In genomic region chr4:8442596-8443358, GRCh38 we compare ENCODE assay signal across 11 cellular contexts. TPM values are rescaled to one million over a fixed set of nuclear protein-coding genes. Genes with fewer than 3 reads are reported as not detected.
DNase-seq lines count a peak whose midpoint lies in the region; ATAC-seq and TF ChIP-seq lines count a peak whose summit lies in the region.
"Had no signal": no experiment of that assay in that cellular context is flagged by ENCODE, and none has a peak within 500 bp of the region (broad histone marks: within the 10 kb centered on the region; RNA-seq: fewer than 3 reads in every experiment).

No MANE protein-coding gene starts in this region.

- H3K4me3 Mint-ChIP-seq in activated naive CD8-positive, alpha-beta T cell treated with anti-CD3 and anti-CD28 coated beads, Interleukin-2, amount 50 U/mL, for 24 hours = peak overlapping the region; percentile 99

- H3K79me1 ChIP-seq in mesendoderm (ENCODE audit: low read length) = peaks cover 23% of the 10 kb centered on the region

- no peaks in the 10 kb centered on the region; the same call in 1 of the 2 replicates for H3K9me3 ChIP-seq in HAP-1
- H3K9me3 ChIP-seq: tibial artery had no signal

- no CpG with 5 or more reads among the region's 10 CpGs for WGBS in mesendoderm (ENCODE audit: extremely low coverage, insufficient coverage, low lambda C conversion rate)
- WGBS in lower leg skin, 2 donors = 78 to 80% methylated on average over 10 of the region's 10 CpGs

- peak overlapping the region; percentile 46 for H3K56ac ChIP-seq in mesendoderm (ENCODE audit: low read length)

- H3K27ac ChIP-seq in ACC112 (ENCODE audit: low read depth, low read length) = no peak overlapping the region
- no peak overlapping the region for H3K27ac ChIP-seq in mesendoderm (ENCODE audit: low read depth, low read length)
- H3K27ac ChIP-seq: HL-60, tibial artery had no signal

- H3K27me3 ChIP-seq in ACC112 (ENCODE audit: insufficient read depth, low read length) (no peaks in the 10 kb centered on the region), HAP-1 (ENCODE audit: low read depth) (no peaks in the 10 kb centered on the region), mesendoderm (ENCODE audit: insufficient read depth, low read length, poor library complexity) (no peaks in the 10 kb centered on the region)
- H3K27me3 ChIP-seq: tibial artery had no signal

- intact Hi-C loops in lower leg skin (cut with DNase I; ENCODE audit: low total_unique reads) = no loop called here

- no peak overlapping the region for H4K5ac ChIP-seq in mesendoderm (ENCODE audit: low read length)

- no peak for TF ChIP-seq CTCF in lower leg skin (IDR thresholded peaks at IDR 0.05)

- no peak overlapping the region for H2AK5ac ChIP-seq in mesendoderm (ENCODE audit: low read length)

- H3K36me3 ChIP-seq in ACC112 (ENCODE audit: insufficient read depth, low read length) = no peaks in the 10 kb centered on the region
- H3K36me3 ChIP-seq in HAP-1 (replicated peaks) = peaks cover 7% of the 10 kb centered on the region
- H3K36me3 ChIP-seq in mesendoderm (ENCODE audit: control insufficient read depth, insufficient read depth, low read length) = no peaks in the 10 kb centered on the region

- no peak overlapping the region for H3K23ac ChIP-seq in mesendoderm (ENCODE audit: low read length)

- H3K18ac ChIP-seq in mesendoderm (ENCODE audit: low read length) = no peak overlapping the region

- H3K9me3 Mint-ChIP-seq in activated naive CD8-positive, alpha-beta T cell treated with anti-CD3 and anti-CD28 coated beads, Interleukin-2, amount 50 U/mL, for 24 hours = no peaks in the 10 kb centered on the region

- H3K36me3 Mint-ChIP-seq in activated naive CD8-positive, alpha-beta T cell treated with anti-CD3 and anti-CD28 coated beads, Interleukin-2, amount 50 U/mL, for 24 hours (ENCODE audit: low read depth) = peaks cover 19% of the 10 kb centered on the region

- peaks cover 2% of the 10 kb centered on the region for H3K27me3 Mint-ChIP-seq in activated naive CD8-positive, alpha-beta T cell treated with anti-CD3 and anti-CD28 coated beads, Interleukin-2, amount 50 U/mL, for 24 hours

- peaks cover 65% of the 10 kb centered on the region for H3K4me1 Mint-ChIP-seq in activated naive CD8-positive, alpha-beta T cell treated with anti-CD3 and anti-CD28 coated beads, Interleukin-2, amount 50 U/mL, for 24 hours

- DNase-seq in HAP-1 (ENCODE audit: low spot score in 2 of 2) = no peak
- no peak for DNase-seq in activated naive CD8-positive, alpha-beta T cell treated with anti-CD3 and anti-CD28 coated beads, Interleukin-2, amount 50 U/mL, for 24 hours
- DNase-seq in mesendoderm = peak; percentile 70
- DNase-seq in lower leg skin (ENCODE audit: low spot score in 2 of 2) = no peak
- no peak for DNase-seq in KG1 (lab: John Stamatoyannopoulos, UW)
- DNase-seq in hepatic stellate cell (ENCODE audit: low spot score) = no peak
- DNase-seq: NCI-H2029 treated with DMSO at 0.1 percent for 48 hours, tibial artery had no signal

- H3K27ac Mint-ChIP-seq in activated naive CD8-positive, alpha-beta T cell treated with anti-CD3 and anti-CD28 coated beads, Interleukin-2, amount 50 U/mL, for 24 hours = no peak overlapping the region

- no peak overlapping the region for H2BK5ac ChIP-seq in mesendoderm (ENCODE audit: low read length)

- TF ChIP-seq POLR2A in lower leg skin (IDR thresholded peaks at IDR 0.05) = no peak

- H2BK15ac ChIP-seq in mesendoderm (replicated peaks; ENCODE audit: low read depth) = no peak overlapping the region

- ATAC-seq in activated naive CD8-positive, alpha-beta T cell treated with anti-CD3 and anti-CD28 coated beads, Interleukin-2, amount 50 U/mL, for 24 hours = no peak
- ATAC-seq in GM21423 (IDR thresholded peaks at IDR 0.05; ENCODE audit: unreplicated experiment) = no peak

- no peak overlapping the region for H2BK120ac ChIP-seq in mesendoderm (ENCODE audit: low read depth, low read length)

- no peak overlapping the region for H2AFZ ChIP-seq in ACC112 (ENCODE audit: low read length, unreplicated experiment)

- peak overlapping the region; percentile 41 for H3K9ac ChIP-seq in mesendoderm (ENCODE audit: low read length)

- peak overlapping the region; percentile 11 for H3K4me2 ChIP-seq in mesendoderm (ENCODE audit: low read length)

- H3K4me1 ChIP-seq in ACC112 (ENCODE audit: control insufficient read depth, insufficient read depth, low read length, unreplicated experiment) = peaks cover 36% of the 10 kb centered on the region
- H3K4me1 ChIP-seq in HAP-1 = peaks cover 8% of the 10 kb centered on the region; the same call in 1 of the 2 replicates
- H3K4me1 ChIP-seq in mesendoderm (ENCODE audit: control insufficient read depth, low read depth, low read length) = peaks cover 8% of the 10 kb centered on the region

- H3K4me3 ChIP-seq in ACC112 (ENCODE audit: low read depth, low read length) = peak overlapping the region; percentile 83
- H3K4me3 ChIP-seq in HAP-1 = peak overlapping the region; percentile 80
- no peak overlapping the region for H3K4me3 ChIP-seq in mesendoderm (ENCODE audit: low read length)
- H3K4me3 ChIP-seq in lower leg skin (ENCODE audit: low read depth, poor library complexity, severe bottlenecking) = no peak overlapping the region

- no peak overlapping the region for H3K4ac ChIP-seq in mesendoderm (ENCODE audit: low read depth, low read length)

- H3K79me2 ChIP-seq in ACC112 (ENCODE audit: control insufficient read depth, insufficient read depth, low read length, unreplicated experiment) (peaks cover 60% of the 10 kb centered on the region), mesendoderm (ENCODE audit: control insufficient read depth, insufficient read depth, low read length) (peaks cover 40% of the 10 kb centered on the region)

- in situ Hi-C loops in HAP-1 (cut with MboI; ENCODE audit: low sequenced_read_pairs) = no loop called here

- H4K8ac ChIP-seq in mesendoderm (ENCODE audit: low read depth, low read length) = no peak overlapping the region

RNA-seq across cellular contexts. Expression of gene TRMT44, which starts 2.2 kb away (rescaled TPM):
- 9.4 TPM for polyA plus RNA-seq in mesendoderm (2013, experiment 1 of 2)
- 8.5 TPM for polyA plus RNA-seq in mesendoderm (2013, experiment 2 of 2)
- 10 to 100 TPM; 39.0 to 61.0 (median 49.2) TPM for total RNA-seq in lower leg skin

RNA-seq across cellular contexts. Expression of gene ACOX3, which starts 2.3 kb away (rescaled TPM):
- polyA plus RNA-seq in mesendoderm (2013, experiment 1 of 2) = 5.6 TPM
- polyA plus RNA-seq in mesendoderm (2013, experiment 2 of 2) = 5.5 TPM
- total RNA-seq in lower leg skin = 10 to 100 TPM; 37.5 to 55.9 (median 41.2) TPM

Comparison
In these comparisons a context has a peak if more than half of its experiments do, and no peak if none do; other contexts are left out.
1. H3K4me3 ChIP-seq: peak in ACC112 (single experiment) and HAP-1 (single experiment); none in mesendoderm (single experiment) and lower leg skin (single experiment).